10 cellular contexts compared by ENCODE assay signal in the genomic region with DNA sequence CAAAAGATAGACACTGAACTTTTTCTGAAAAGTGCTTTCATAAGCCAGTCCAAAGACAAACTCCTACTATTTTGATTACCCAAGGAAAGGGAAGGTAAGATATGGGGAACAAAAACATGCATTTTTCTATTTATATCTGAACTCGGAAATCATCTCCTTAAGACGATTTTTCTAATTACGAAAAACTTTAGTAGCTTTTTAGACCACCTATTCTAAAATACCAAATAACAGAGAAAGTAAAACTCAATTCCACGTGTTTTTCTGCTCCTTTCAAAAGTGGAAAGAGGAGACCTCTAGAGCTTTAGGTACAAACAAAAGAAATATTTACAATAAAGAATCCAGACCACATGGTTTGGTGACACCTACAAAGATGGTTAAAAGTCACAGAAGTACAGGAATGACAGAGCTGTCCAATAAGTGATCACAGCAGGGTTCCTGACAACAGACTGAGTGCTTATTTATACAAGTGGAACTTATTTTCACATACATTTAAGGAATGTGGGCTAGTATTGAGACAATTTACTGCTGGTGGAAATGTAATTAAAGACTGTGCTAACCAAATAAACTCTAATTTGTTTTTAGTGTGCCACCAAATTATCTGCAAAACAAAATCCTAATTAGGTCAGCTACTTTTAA. TPM values are rescaled to one million over a fixed set of nuclear protein-coding genes. Genes with fewer than 3 reads are reported as not detected.
DNase-seq lines count a peak whose midpoint lies in the region; TF ChIP-seq lines count a peak whose summit lies in the region.
"Had no signal": no experiment of that assay in that cellular context is flagged by ENCODE, and none has a peak within 500 bp of the region (broad histone marks: within the 10 kb centered on the region; RNA-seq: fewer than 3 reads in every experiment).

No MANE protein-coding gene starts in this region.

- H3K4me3 ChIP-seq in AG04449 (ENCODE audit: low read depth, low read length), result peak overlapping the region; percentile 96
- H3K4me3 ChIP-seq in epithelial cell of esophagus (ENCODE audit: low read length), result peak overlapping the region; percentile 88
- H3K4me3 ChIP-seq in WERI-Rb-1 (ENCODE audit: low read depth, low read length), result no peak overlapping the region

- H3K36me3 Mint-ChIP-seq in nephron progenitor cell (ENCODE audit: low read depth), result peaks cover 16% of the 10 kb centered on the region

- CTCF ChIA-PET in AG04449 (lab: Yijun Ruan, JAX), result interaction anchor here (0.9 to 3.6 kb wide), 6 partner anchors 36 to 571 kb away, joined by 3 to 15 read pairs (median 4); no protein-coding TSS in a partner anchor

- H3K4me3 Mint-ChIP-seq in nephron progenitor cell, result peak overlapping the region; percentile 94

- H3K36me3 ChIP-seq in WERI-Rb-1, result 0 out of 2 replicates have a peak, but pooled peaks cover 3% of the 10 kb centered on the region

- no peaks in the 10 kb centered on the region for H3K27me3 ChIP-seq in WERI-Rb-1 (ENCODE audit: insufficient read depth, low read depth, severe bottlenecking)

- TF ChIP-seq CTCF in AG04449 (IDR thresholded peaks at IDR 0.05; ENCODE audit: insufficient read depth, low read length, missing control alignments) (no peak), epithelial cell of esophagus (IDR thresholded peaks at IDR 0.05; ENCODE audit: insufficient read depth, low read depth, low read length, missing control alignments) (no peak), nephron progenitor cell (IDR thresholded peaks at IDR 0.05) (no peak), WERI-Rb-1 (IDR thresholded peaks at IDR 0.05; ENCODE audit: low read depth, low read length) (no peak)

- H3K27me3 Mint-ChIP-seq in nephron progenitor cell (ENCODE audit: low read depth, poor library complexity), result no peaks in the 10 kb centered on the region

- H3K27ac ChIP-seq in WERI-Rb-1, result no peak overlapping the region

- POLR2A ChIA-PET in AG04449 (lab: Yijun Ruan, JAX), result interaction anchor here (1.7 kb wide), 1 partner anchor 377 kb away, joined by 3 read pairs; no protein-coding TSS in a partner anchor

- H3K9me3 ChIP-seq in WERI-Rb-1 (ENCODE audit: severe bottlenecking), result no peaks in the 10 kb centered on the region

- H3K4me1 Mint-ChIP-seq in nephron progenitor cell, result peaks cover 56% of the 10 kb centered on the region

- peak overlapping the region; percentile 100 for H3K27ac Mint-ChIP-seq in nephron progenitor cell

- no peak for DNase-seq in AG04449 (ENCODE audit: low read depth, low spot score)
- peak; percentile 32 for DNase-seq in M059J (ENCODE audit: low read depth)
- peak; percentile 32 for DNase-seq in epithelial cell of esophagus (ENCODE audit: low read depth)
- DNase-seq in nephron progenitor cell, result no peak
- DNase-seq in WERI-Rb-1, result no peak
- DNase-seq in OCI-M2 (lab: John Stamatoyannopoulos, UW; ENCODE audit: unreplicated experiment), result no peak
- DNase-seq in NOMO-1 treated with dmso at 0.1 percent for 144 hours (lab: John Stamatoyannopoulos, UW; ENCODE audit: unreplicated experiment), result no peak
- DNase-seq in NCI-H1092 treated with DMSO at 0.1 percent for 48 hours (lab: John Stamatoyannopoulos, UW), result no peak
- DNase-seq: activated CD8-positive, alpha-beta memory T cell treated with anti-CD3 and anti-CD28 coated beads, Interleukin-2, amount 50 U/mL, for 4 hours; NCI-H2081 treated with DMSO at 0.1 percent for 48 hours had no signal

- peaks cover 5% of the 10 kb centered on the region for H3K9me3 Mint-ChIP-seq in nephron progenitor cell

RNA-seq across cellular contexts. Expression of a gene that starts 2.5 kb away (rescaled TPM):
- 25.9 and 32.6 TPM in 2 replicates for total RNA-seq in M059J (2014; rRNA removed; shearing (Covaris generic))

Comparison
In these comparisons a context has a peak if more than half of its experiments do, and no peak if none do; other contexts are left out.
1. DNase-seq: peak in M059J (single experiment) and epithelial cell of esophagus (single experiment); none in AG04449 (single experiment), nephron progenitor cell (single experiment), WERI-Rb-1 (single experiment), OCI-M2 (single experiment), NOMO-1 treated with dmso at 0.1 percent for 144 hours (single experiment) and NCI-H1092 treated with DMSO at 0.1 percent for 48 hours (single experiment).